Comparison of ENCODE assay signal across 37 cellular contexts in the genomic region with DNA sequence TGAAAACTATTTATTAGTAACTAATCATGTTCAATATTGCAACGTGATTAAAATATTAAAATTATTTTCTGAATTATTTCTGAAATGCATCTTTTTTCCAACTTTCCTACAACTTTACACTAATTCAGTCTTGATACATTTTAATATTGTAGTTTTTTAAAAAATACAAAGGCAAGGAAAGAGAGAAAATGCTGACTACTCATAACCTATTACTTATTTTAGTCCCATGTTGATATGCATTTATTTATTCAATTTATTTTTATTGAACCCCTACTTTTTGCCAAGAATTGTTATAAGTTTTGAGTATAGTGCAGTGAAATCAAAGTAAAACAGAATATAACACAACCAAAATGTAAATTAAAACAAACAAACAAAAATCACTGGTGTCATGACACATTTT.
"Had no signal": no experiment of that assay in that cellular context is flagged by ENCODE, and none has a peak within 500 bp of the region (broad histone marks: within the 10 kb centered on the region; RNA-seq: fewer than 3 reads in every experiment).

No MANE protein-coding gene starts in this region.

- H3K36me3 ChIP-seq: adrenal gland, brain microvascular endothelial cell, breast epithelium had no signal

- DNase-seq: activated B cell treated with CpG ODN at 0.5 μM for 24 hours; activated CD4-positive, alpha-beta memory T cell treated with anti-CD3 and anti-CD28 coated beads for 36 hours; activated CD4-positive, alpha-beta T cell treated with anti-CD3 and anti-CD28 coated beads for 4 hours; activated CD4-positive, alpha-beta T cell treated with anti-CD3 and anti-CD28 coated beads, Interleukin-2, amount 10 ng/mL, durations not matched to agents 24 days and 14 days; activated CD4-positive, alpha-beta T cell treated with anti-CD3 and anti-CD28 coated beads, Interleukin-2, amount 50 U/mL, for 1 hour; activated CD4-positive, alpha-beta T cell treated with anti-CD3 and anti-CD28 coated beads, Interleukin-2, amount 50 U/mL, for 4 hours; activated CD4-positive, CD25-positive, alpha-beta regulatory T cell treated with anti-CD3 and anti-CD28 coated beads, Interleukin-2, amount 50 U/mL, for 72 hours; activated CD8-positive, alpha-beta memory T cell treated with anti-CD3 and anti-CD28 coated beads, Interleukin-2, amount 50 U/mL, for 4 hours; activated CD8-positive, alpha-beta T cell treated with anti-CD3 and anti-CD28 coated beads for 36 hours; activated effector memory CD4-positive, alpha-beta T cell treated with Interleukin-2 at 50 U/mL for 16 hours; activated gamma-delta T cell treated with Interleukin-2 at 50 U/mL for 16 hours; activated naive CD4-positive, alpha-beta T cell; activated naive CD4-positive, alpha-beta T cell treated with anti-CD3 and anti-CD28 coated beads for 36 hours; activated naive CD4-positive, alpha-beta T cell treated with anti-CD3 and anti-CD28 coated beads, Interleukin-2, amount 50 U/mL, for 16 hours; activated naive CD8-positive, alpha-beta T cell treated with anti-CD3 and anti-CD28 coated beads for 36 hours; activated T-cell treated with anti-CD3 and anti-CD28 coated beads for 4 hours; activated T-cell treated with anti-CD3 and anti-CD28 coated beads, Interleukin-2, amount 50 U/mL, for 1 hour; activated T-cell treated with anti-CD3 and anti-CD28 coated beads, Interleukin-2, amount 50 U/mL, for 4 hours; activated T-cell treated with anti-CD3 and anti-CD28 coated beads, Interleukin-2, amount 50 U/mL, for 72 hours; adrenal gland; amniotic stem cell; aorta; body of pancreas; brain microvascular endothelial cell; central memory CD4-positive, alpha-beta T cell; T-helper 1 cell; T-helper 2 cell; T-helper 9 cell had no signal

- H3K27ac ChIP-seq: adrenal gland, body of pancreas, brain microvascular endothelial cell, breast epithelium, VCaP had no signal

- H3K4me1 Mint-ChIP-seq: activated B cell treated with CpG ODN at 0.5 μM for 24 hours; activated CD4-positive, alpha-beta T cell treated with anti-CD3 and anti-CD28 coated beads, Interleukin-2, amount 10 ng/mL, durations not matched to agents 24 days and 14 days; activated naive CD8-positive, alpha-beta T cell treated with anti-CD3 and anti-CD28 coated beads for 36 hours; activated T-helper 17 cell treated with anti-CD3 and anti-CD28 coated beads, Interleukin-2, amount 50 U/mL, for 72 hours had no signal

- ATAC-seq: activated CD8-positive, alpha-beta T cell treated with anti-CD3 and anti-CD28 coated beads for 36 hours; activated naive CD4-positive, alpha-beta T cell treated with anti-CD3 and anti-CD28 coated beads, Interleukin-2, amount 50 U/mL, for 72 hours; activated T-cell treated with anti-CD3 and anti-CD28 coated beads, Interleukin-2, amount 50 U/mL, for 4 hours; activated T-cell treated with anti-CD3 and anti-CD28 coated beads, Interleukin-2, amount 50 U/mL, for 72 hours; activated T-helper 17 cell treated with anti-CD3 and anti-CD28 coated beads, Interleukin-2, amount 50 U/mL, for 72 hours; body of pancreas had no signal

- H3K27me3 Mint-ChIP-seq: activated B cell treated with CpG ODN at 0.5 μM for 24 hours; activated CD4-positive, alpha-beta memory T cell treated with anti-CD3 and anti-CD28 coated beads for 36 hours; activated CD4-positive, alpha-beta T cell treated with anti-CD3 and anti-CD28 coated beads, Interleukin-2, amount 10 ng/mL, durations not matched to agents 24 days and 14 days; activated CD8-positive, alpha-beta T cell treated with anti-CD3 and anti-CD28 coated beads for 36 hours; activated naive CD8-positive, alpha-beta T cell treated with anti-CD3 and anti-CD28 coated beads for 36 hours; activated T-helper 17 cell treated with anti-CD3 and anti-CD28 coated beads, Interleukin-2, amount 50 U/mL, for 72 hours had no signal

- H3K27ac Mint-ChIP-seq: activated B cell treated with CpG ODN at 0.5 μM for 24 hours; activated CD4-positive, alpha-beta memory T cell treated with anti-CD3 and anti-CD28 coated beads for 36 hours; activated CD4-positive, alpha-beta T cell treated with anti-CD3 and anti-CD28 coated beads, Interleukin-2, amount 10 ng/mL, durations not matched to agents 24 days and 14 days; activated CD8-positive, alpha-beta T cell treated with anti-CD3 and anti-CD28 coated beads for 36 hours; activated naive CD4-positive, alpha-beta T cell treated with anti-CD3 and anti-CD28 coated beads for 36 hours; activated naive CD4-positive, alpha-beta T cell treated with anti-CD3 and anti-CD28 coated beads, Interleukin-2, amount 50 U/mL, for 72 hours; activated naive CD8-positive, alpha-beta T cell treated with anti-CD3 and anti-CD28 coated beads for 36 hours; activated T-cell treated with anti-CD3 and anti-CD28 coated beads, Interleukin-2, amount 50 U/mL, for 72 hours; activated T-helper 1 cell treated with anti-CD3 and anti-CD28 coated beads, Interleukin-12 subunit alpha, Interleukin-12 subunit beta, Interleukin-2, Interleukin-4 antibody, amounts not matched to agents 30 ng/mL and 10 ng/mL and 1 ng/mL, durations not matched to agents 14 hours and 24 hours and 36 hours; activated T-helper 17 cell treated with anti-CD3 and anti-CD28 coated beads, Interleukin-2, amount 50 U/mL, for 72 hours; T-helper 1 cell treated with Interleukin-12 subunit alpha and Interleukin-12 subunit beta and Interleukin-4 antibody, amounts not matched to agents 30 μg/mL and 1 μg/mL, for 36 hours; T-helper 2 cell treated with Interferon-gamma antibody and Interleukin-4, amounts not matched to agents 5 μg/mL and 100 μg/mL, for 36 hours had no signal

- H3K4me1 ChIP-seq: adrenal gland, body of pancreas, breast epithelium had no signal

- H3K36me3 Mint-ChIP-seq: activated CD4-positive, alpha-beta memory T cell treated with anti-CD3 and anti-CD28 coated beads for 36 hours; activated naive CD4-positive, alpha-beta T cell treated with anti-CD3 and anti-CD28 coated beads, Interleukin-2, amount 50 U/mL, for 72 hours; activated naive CD8-positive, alpha-beta T cell treated with anti-CD3 and anti-CD28 coated beads for 36 hours had no signal

- FAIRE-seq: astrocyte, TTC549 had no signal

- H3K4me3 Mint-ChIP-seq: activated B cell treated with CpG ODN at 0.5 μM for 24 hours; activated CD4-positive, alpha-beta memory T cell treated with anti-CD3 and anti-CD28 coated beads for 36 hours; activated CD4-positive, alpha-beta T cell treated with anti-CD3 and anti-CD28 coated beads, Interleukin-2, amount 10 ng/mL, durations not matched to agents 24 days and 14 days; activated CD8-positive, alpha-beta T cell treated with anti-CD3 and anti-CD28 coated beads for 36 hours; activated naive CD4-positive, alpha-beta T cell treated with anti-CD3 and anti-CD28 coated beads for 36 hours; activated naive CD8-positive, alpha-beta T cell treated with anti-CD3 and anti-CD28 coated beads for 36 hours; activated T-cell treated with anti-CD3 and anti-CD28 coated beads, Interleukin-2, amount 50 U/mL, for 4 hours; activated T-cell treated with anti-CD3 and anti-CD28 coated beads, Interleukin-2, amount 50 U/mL, for 72 hours; activated T-helper 1 cell treated with anti-CD3 and anti-CD28 coated beads, Interleukin-12 subunit alpha, Interleukin-12 subunit beta, Interleukin-2, Interleukin-4 antibody, amounts not matched to agents 30 ng/mL and 10 ng/mL and 1 ng/mL, durations not matched to agents 14 hours and 24 hours and 36 hours; activated T-helper 17 cell treated with anti-CD3 and anti-CD28 coated beads, Interleukin-2, amount 50 U/mL, for 72 hours; T-helper 1 cell treated with Interleukin-12 subunit alpha and Interleukin-12 subunit beta and Interleukin-4 antibody, amounts not matched to agents 30 μg/mL and 1 μg/mL, for 36 hours; T-helper 2 cell treated with Interferon-gamma antibody and Interleukin-4, amounts not matched to agents 5 μg/mL and 100 μg/mL, for 36 hours had no signal

- H3K4me3 ChIP-seq: adrenal gland, body of pancreas, breast epithelium had no signal

- H3K9me3 ChIP-seq: adrenal gland, body of pancreas, breast epithelium had no signal

- H3K27me3 ChIP-seq: adrenal gland, body of pancreas, brain microvascular endothelial cell, breast epithelium had no signal
